ENCODE assay signal across 22 cellular contexts in genomic region chr14:95918466-95918865, GRCh38.
DNase-seq lines count a peak whose midpoint lies in the region; ATAC-seq, FAIRE-seq and TF ChIP-seq lines count a peak whose summit lies in the region.
"Had no signal": no experiment of that assay in that cellular context is flagged by ENCODE, and none has a peak within 500 bp of the region (broad histone marks: within the 10 kb centered on the region; RNA-seq: fewer than 3 reads in every experiment).

No MANE protein-coding gene starts in this region.

- no peak for ATAC-seq in HG02763 (IDR thresholded peaks at IDR 0.05; ENCODE audit: unreplicated experiment)
- ATAC-seq: lower lobe of right lung, Panc1 had no signal

- peak; percentile 97 for FAIRE-seq in islet of Langerhans (lab: Jason Lieb, UNC)
- FAIRE-seq: colon, GM18507 had no signal

- peak overlapping the region; percentile 66 for H3K27ac ChIP-seq in C4-2B
- H3K27ac ChIP-seq: lower lobe of right lung, parathyroid adenoma, SK-N-MC, thyroid gland had no signal

- DNase-seq in DMS53 treated with DMSO at 0.1 percent for 48 hours (lab: John Stamatoyannopoulos, UW; ENCODE audit: unreplicated experiment) (peak; percentile 28), NCI-H146 treated with DMSO at 0.1 percent for 48 hours (lab: John Stamatoyannopoulos, UW; ENCODE audit: unreplicated experiment) (peak; percentile 2), hippocampal formation (lab: John Stamatoyannopoulos, UW) (no peak), cerebellar cortex (ENCODE audit: low spot score) (no peak), dedifferentiated amniotic fluid mesenchymal stem cell (ENCODE audit: extremely low spot score) (no peak)
- DNase-seq: activated CD4-positive, CD25-positive, alpha-beta regulatory T cell treated with anti-CD3 and anti-CD28 coated beads, Interleukin-2, amount 50 U/mL, for 72 hours; activated naive CD8-positive, alpha-beta T cell treated with anti-CD3 and anti-CD28 coated beads for 36 hours; CD4-positive, alpha-beta memory T cell; lower lobe of right lung; NCI-H1694 treated with DMSO at 0.1 percent for 48 hours; NCI-H774; stimulated activated CD4-positive, alpha-beta T cell treated with anti-CD3 and anti-CD28 coated beads, Interleukin-1b, Interleukin-23, amount 100 ng/mL, for 48 hours; stimulated activated naive CD4-positive, alpha-beta T cell; thyroid gland had no signal

- TF ChIP-seq CTCF in C4-2B (conservative IDR thresholded peaks at IDR 0.05): no peak

Comparison
In these comparisons a context has a peak if more than half of its experiments do, and no peak if none do; other contexts are left out.
1. DNase-seq: peak in DMS53 treated with DMSO at 0.1 percent for 48 hours (single experiment) and NCI-H146 treated with DMSO at 0.1 percent for 48 hours (single experiment); none in hippocampal formation (0 of 2), cerebellar cortex (single experiment) and dedifferentiated amniotic fluid mesenchymal stem cell (single experiment).